8 cellular contexts compared by ENCODE assay signal in genomic region chr5:321233-321725, GRCh38. TPM values are rescaled to one million over a fixed set of nuclear protein-coding genes. Genes with fewer than 3 reads are reported as not detected.
DNase-seq lines count a peak whose midpoint lies in the region; ATAC-seq and TF ChIP-seq lines count a peak whose summit lies in the region.

Gene AHRR (plus strand): TSS chr5:321714. CDS start chr5:343903, 22,189 bp downstream.

- POLR2A ChIA-PET in activated CD8-positive, alpha-beta memory T cell treated with anti-CD3 and anti-CD28 coated beads for 36 hours (lab: Charles Lee) = interaction anchor here (1.2 kb wide), 1 partner anchor 152 kb away, joined by 6 read pairs; no protein-coding TSS in a partner anchor

- H3K36me3 Mint-ChIP-seq in HFFc6 (ENCODE audit: low read depth) = peaks cover 22% of the 10 kb centered on the region
- no peaks in the 10 kb centered on the region for H3K36me3 Mint-ChIP-seq in natural killer cell treated with Interleukin-12 subunit alpha and Interleukin-12 subunit beta and Interleukin-15 and Interleukin-18, amount 100 ng/mL, for 72 hours

- CTCF ChIA-PET in activated CD8-positive, alpha-beta memory T cell treated with anti-CD3 and anti-CD28 coated beads for 36 hours (lab: Charles Lee) = interaction anchor here (0.7 to 1.5 kb wide), 5 partner anchors 12 to 111 kb away, joined by 3 to 6 read pairs (median 3); no protein-coding TSS in a partner anchor

- peaks cover 8% of the 10 kb centered on the region for H3K27me3 Mint-ChIP-seq in HFFc6 (ENCODE audit: insufficient read depth)
- peaks cover 16 to 17% of the 10 kb centered on the region in 2 donors for H3K27me3 Mint-ChIP-seq in natural killer cell treated with Interleukin-12 subunit alpha and Interleukin-12 subunit beta and Interleukin-15 and Interleukin-18, amount 100 ng/mL, for 72 hours

- peaks cover 35% of the 10 kb centered on the region for H3K4me1 Mint-ChIP-seq in HFFc6 (ENCODE audit: low read depth)
- H3K4me1 Mint-ChIP-seq in natural killer cell treated with Interleukin-12 subunit alpha and Interleukin-12 subunit beta and Interleukin-15 and Interleukin-18, amount 100 ng/mL, for 72 hours (ENCODE audit: low read depth in 2 of 2) = peaks cover 0 to 5% of the 10 kb centered on the region in 2 donors

- TF ChIP-seq CTCF in HFFc6 (IDR thresholded peaks at IDR 0.05) = peak; percentile 74
- TF ChIP-seq CTCF in fibroblast of mammary gland (conservative IDR thresholded peaks at IDR 0.05; ENCODE audit: control insufficient read depth, insufficient read depth, low read depth, low read length) = no peak

- DNase-seq in activated naive CD4-positive, alpha-beta T cell treated with Interleukin-2 at 50 U/mL for 16 hours = peak; percentile 57
- no peak for DNase-seq in activated naive CD4-positive, alpha-beta T cell (lab: John Stamatoyannopoulos, UW)
- DNase-seq in HFFc6 (peak; percentile 59), NCI-H2081 (lab: John Stamatoyannopoulos, UW) (peak; percentile 87 to 89), fibroblast of mammary gland (ENCODE audit: low read depth) (peak; percentile 44), occipital lobe (lab: John Stamatoyannopoulos, UW) (no peak)
- peak; percentile 74 for DNase-seq in natural killer cell treated with Interleukin-12 subunit alpha and Interleukin-12 subunit beta and Interleukin-15 and Interleukin-18, amount 100 ng/mL, for 72 hours (ENCODE audit: low spot score)

- peak; percentile 77 to 86 for ATAC-seq in natural killer cell treated with Interleukin-12 subunit alpha and Interleukin-12 subunit beta and Interleukin-15 and Interleukin-18, amount 100 ng/mL, for 72 hours

- no peaks in the 10 kb centered on the region for H3K9me3 Mint-ChIP-seq in HFFc6
- no peaks in the 10 kb centered on the region for H3K9me3 Mint-ChIP-seq in natural killer cell treated with Interleukin-12 subunit alpha and Interleukin-12 subunit beta and Interleukin-15 and Interleukin-18, amount 100 ng/mL, for 72 hours

- H3K4me3 ChIP-seq in fibroblast of mammary gland (ENCODE audit: control insufficient read depth, low read depth, low read length) = peak within 1 kb of the TSS; percentile 49

- H3K4me3 Mint-ChIP-seq in HFFc6 = peak within 1 kb of the TSS; percentile 87
- peak within 1 kb of the TSS; percentile 44 for H3K4me3 Mint-ChIP-seq in natural killer cell treated with Interleukin-12 subunit alpha and Interleukin-12 subunit beta and Interleukin-15 and Interleukin-18, amount 100 ng/mL, for 72 hours

- peak within 1 kb of the TSS; percentile 69 for H3K27ac Mint-ChIP-seq in HFFc6
- H3K27ac Mint-ChIP-seq in natural killer cell treated with Interleukin-12 subunit alpha and Interleukin-12 subunit beta and Interleukin-15 and Interleukin-18, amount 100 ng/mL, for 72 hours = no peak within 1 kb of the TSS

RNA-seq across cellular contexts. Expression of gene AHRR, which starts in this region (rescaled TPM):
- total RNA-seq in HFFc6 (2021; fragmentation: NEBNext Ultra II Directional; extraction: Animal tissue kit (Norgen Biotek cat#: 25700)) = 10 to 100 TPM; 30.9 to 55.7 (median 51.9) TPM
- total RNA-seq in activated CD8-positive, alpha-beta memory T cell treated with anti-CD3 and anti-CD28 coated beads for 36 hours = 10 to 100 TPM; 20.1 to 20.7 TPM
- total RNA-seq in natural killer cell treated with Interleukin-12 subunit alpha and Interleukin-12 subunit beta and Interleukin-15 and Interleukin-18, amount 100 ng/mL, for 72 hours = 10 to 100 TPM in 1 of 2 donors, 1 to 10 TPM in 1; 4.1 to 11.0 TPM
- total RNA-seq in occipital lobe = 1.4 TPM

Comparison
In these comparisons a context has a peak if more than half of its experiments do, and no peak if none do; other contexts are left out.
1. DNase-seq: peak in activated naive CD4-positive, alpha-beta T cell treated with Interleukin-2 at 50 U/mL for 16 hours (single experiment), HFFc6 (single experiment), NCI-H2081 (2 of 2), fibroblast of mammary gland (single experiment) and natural killer cell treated with Interleukin-12 subunit alpha and Interleukin-12 subunit beta and Interleukin-15 and Interleukin-18, amount 100 ng/mL, for 72 hours (single experiment); none in activated naive CD4-positive, alpha-beta T cell (0 of 4) and occipital lobe (single experiment).